In genomic region chr9:131587331-131587730, GRCh38 we compare ENCODE assay signal across 24 cellular contexts. TPM values are rescaled to one million over a fixed set of nuclear protein-coding genes. Genes with fewer than 3 reads are reported as not detected.
DNase-seq lines count a peak whose midpoint lies in the region; ATAC-seq and TF ChIP-seq lines count a peak whose summit lies in the region.
"Had no signal": no experiment of that assay in that cellular context is flagged by ENCODE, and none has a peak within 500 bp of the region (broad histone marks: within the 10 kb centered on the region; RNA-seq: fewer than 3 reads in every experiment).

No MANE protein-coding gene starts in this region.

- intact Hi-C loops in CD8-positive, alpha-beta T cell (cut with DNase I, micrococcal nuclease), result no loop called here
- intact Hi-C loops in natural killer cell (cut with micrococcal nuclease), result no loop called here
- intact Hi-C loops in ascending aorta (cut with DNase I), result no loop called here

- H3K36me3 Mint-ChIP-seq in T-helper 1 cell treated with Interleukin-12 subunit alpha and Interleukin-12 subunit beta and Interleukin-4 antibody, amounts not matched to agents 30 μg/mL and 1 μg/mL, for 36 hours (ENCODE audit: low read depth), result peaks cover 57% of the 10 kb centered on the region
- H3K36me3 Mint-ChIP-seq in CD8-positive, alpha-beta T cell, result peaks cover 48% of the 10 kb centered on the region
- H3K36me3 Mint-ChIP-seq in activated naive CD8-positive, alpha-beta T cell treated with anti-CD3 and anti-CD28 coated beads for 36 hours, result peaks cover 22% of the 10 kb centered on the region
- H3K36me3 Mint-ChIP-seq in natural killer cell, result no peaks in the 10 kb centered on the region

- H3K4me3 Mint-ChIP-seq in T-helper 1 cell treated with Interleukin-12 subunit alpha and Interleukin-12 subunit beta and Interleukin-4 antibody, amounts not matched to agents 30 μg/mL and 1 μg/mL, for 36 hours, result peak overlapping the region; percentile 25
- no peak overlapping the region for H3K4me3 Mint-ChIP-seq in CD8-positive, alpha-beta T cell
- no peak overlapping the region for H3K4me3 Mint-ChIP-seq in activated naive CD8-positive, alpha-beta T cell treated with anti-CD3 and anti-CD28 coated beads for 36 hours
- peak overlapping the region; percentile 10 for H3K4me3 Mint-ChIP-seq in natural killer cell

- no peaks in the 10 kb centered on the region for H3K27me3 ChIP-seq in CD8-positive, alpha-beta T cell (ENCODE audit: insufficient read depth, low read length)
- H3K27me3 ChIP-seq in right atrium auricular region (no peaks in the 10 kb centered on the region), ascending aorta (no peaks in the 10 kb centered on the region)
- H3K27me3 ChIP-seq: colonic mucosa had no signal

- H3K4me1 Mint-ChIP-seq in T-helper 1 cell treated with Interleukin-12 subunit alpha and Interleukin-12 subunit beta and Interleukin-4 antibody, amounts not matched to agents 30 μg/mL and 1 μg/mL, for 36 hours (ENCODE audit: low read depth), result peaks cover 50% of the 10 kb centered on the region
- peaks cover 49% of the 10 kb centered on the region for H3K4me1 Mint-ChIP-seq in CD8-positive, alpha-beta T cell (ENCODE audit: low read depth)
- peaks cover 39% of the 10 kb centered on the region for H3K4me1 Mint-ChIP-seq in activated naive CD8-positive, alpha-beta T cell treated with anti-CD3 and anti-CD28 coated beads for 36 hours
- H3K4me1 Mint-ChIP-seq in natural killer cell, result peaks cover 56 to 76% of the 10 kb centered on the region in 2 donors

- no peak for DNase-seq in T-helper 1 cell
- DNase-seq in CD8-positive, alpha-beta T cell, result no peak
- DNase-seq in activated naive CD8-positive, alpha-beta T cell treated with anti-CD3 and anti-CD28 coated beads for 36 hours, result no peak
- DNase-seq in natural killer cell, result no peak
- DNase-seq in right atrium auricular region (ENCODE audit: low spot score), result no peak
- DNase-seq in ascending aorta (ENCODE audit: low spot score in 2 of 2), result no peak
- DNase-seq in NCI-H510A treated with DMSO at 0.1 percent for 48 hours (lab: John Stamatoyannopoulos, UW), result no peak
- DNase-seq: 8988T; activated gamma-delta T cell; colonic mucosa; foreskin fibroblast; GM23248; hypothalamus; Karpas-422; NCI-H2029; NCI-H446 treated with DMSO at 0.1 percent for 48 hours; stimulated activated CD4-positive, alpha-beta T cell treated with anti-CD3 and anti-CD28 coated beads, Interleukin-4, amount 100 ng/mL, for 1 hour had no signal

- H3K9me3 Mint-ChIP-seq in T-helper 1 cell treated with Interleukin-12 subunit alpha and Interleukin-12 subunit beta and Interleukin-4 antibody, amounts not matched to agents 30 μg/mL and 1 μg/mL, for 36 hours, result no peaks in the 10 kb centered on the region
- no peaks in the 10 kb centered on the region for H3K9me3 Mint-ChIP-seq in CD8-positive, alpha-beta T cell
- H3K9me3 Mint-ChIP-seq in activated naive CD8-positive, alpha-beta T cell treated with anti-CD3 and anti-CD28 coated beads for 36 hours, result no peaks in the 10 kb centered on the region
- no peaks in the 10 kb centered on the region for H3K9me3 Mint-ChIP-seq in natural killer cell

- no peaks in the 10 kb centered on the region for H3K27me3 Mint-ChIP-seq in T-helper 1 cell treated with Interleukin-12 subunit alpha and Interleukin-12 subunit beta and Interleukin-4 antibody, amounts not matched to agents 30 μg/mL and 1 μg/mL, for 36 hours (ENCODE audit: low read depth)
- no peaks in the 10 kb centered on the region for H3K27me3 Mint-ChIP-seq in CD8-positive, alpha-beta T cell (ENCODE audit: low read depth)
- H3K27me3 Mint-ChIP-seq in activated naive CD8-positive, alpha-beta T cell treated with anti-CD3 and anti-CD28 coated beads for 36 hours, result no peaks in the 10 kb centered on the region
- no peaks in the 10 kb centered on the region for H3K27me3 Mint-ChIP-seq in natural killer cell (ENCODE audit: low read depth in 2 of 2)
- H3K27me3 Mint-ChIP-seq: progenitor cell of endocrine pancreas had no signal

- H3K4me1 ChIP-seq in CD8-positive, alpha-beta T cell (ENCODE audit: insufficient read depth, low read length), result peaks cover 49% of the 10 kb centered on the region
- H3K4me1 ChIP-seq in right atrium auricular region, result peaks cover 0 to 23% of the 10 kb centered on the region in 2 donors
- H3K4me1 ChIP-seq in ascending aorta, result no peaks in the 10 kb centered on the region
- H3K4me1 ChIP-seq: colonic mucosa had no signal

- no peak overlapping the region for H3K4me3 ChIP-seq in CD8-positive, alpha-beta T cell (ENCODE audit: low read depth, low read length)
- no peak overlapping the region for H3K4me3 ChIP-seq in right atrium auricular region
- no peak overlapping the region for H3K4me3 ChIP-seq in ascending aorta
- H3K4me3 ChIP-seq: colonic mucosa, GM23248, lung, skin epidermis had no signal

- peak overlapping the region; percentile 92 for H3K27ac Mint-ChIP-seq in T-helper 1 cell treated with Interleukin-12 subunit alpha and Interleukin-12 subunit beta and Interleukin-4 antibody, amounts not matched to agents 30 μg/mL and 1 μg/mL, for 36 hours
- peak overlapping the region; percentile 70 for H3K27ac Mint-ChIP-seq in CD8-positive, alpha-beta T cell
- H3K27ac Mint-ChIP-seq in activated naive CD8-positive, alpha-beta T cell treated with anti-CD3 and anti-CD28 coated beads for 36 hours, result peak overlapping the region; percentile 44
- H3K27ac Mint-ChIP-seq in natural killer cell, result peak overlapping the region; percentile 90
- H3K27ac Mint-ChIP-seq: progenitor cell of endocrine pancreas had no signal

- H3K9me3 ChIP-seq in CD8-positive, alpha-beta T cell (ENCODE audit: low read length), result no peaks in the 10 kb centered on the region
- H3K9me3 ChIP-seq in right atrium auricular region (no peaks in the 10 kb centered on the region), ascending aorta (no peaks in the 10 kb centered on the region)
- H3K9me3 ChIP-seq: colonic mucosa had no signal

- no peak for ATAC-seq in CD8-positive, alpha-beta T cell
- no peak for ATAC-seq in natural killer cell

- no peaks in the 10 kb centered on the region for H3K36me3 ChIP-seq in CD8-positive, alpha-beta T cell (ENCODE audit: insufficient read depth, low read length)
- H3K36me3 ChIP-seq in right atrium auricular region (peaks cover 44% of the 10 kb centered on the region), ascending aorta (peaks cover 67 to 82% of the 10 kb centered on the region in 2 donors)

- TF ChIP-seq CTCF in CD8-positive, alpha-beta T cell (IDR thresholded peaks at IDR 0.05), result no peak
- TF ChIP-seq CTCF in natural killer cell (IDR thresholded peaks at IDR 0.05) (no peak), right atrium auricular region (IDR thresholded peaks at IDR 0.05) (no peak), ascending aorta (IDR thresholded peaks at IDR 0.05) (no peak)

- H3K27ac ChIP-seq in CD8-positive, alpha-beta T cell (ENCODE audit: low read depth, low read length), result no peak overlapping the region
- peak overlapping the region in 1 of 2 donors; percentile 67 for H3K27ac ChIP-seq in right atrium auricular region
- no peak overlapping the region for H3K27ac ChIP-seq in ascending aorta
- H3K27ac ChIP-seq: colonic mucosa, GM23248, skin epidermis had no signal

- POLR2A ChIA-PET in CD8-positive, alpha-beta T cell (lab: Charles Lee), result no interaction called here

- CTCF ChIA-PET in CD8-positive, alpha-beta T cell (lab: Charles Lee), result interaction anchor here (8.5 kb wide), 1 partner anchor 155 kb away, joined by 151 read pairs; the partner anchor contains the start of gene RAPGEF1

RNA-seq across cellular contexts. Expression of gene PRRT1B, which starts 42.0 kb away (rescaled TPM):
- not detected for total RNA-seq in CD8-positive, alpha-beta T cell
- not detected for total RNA-seq in activated naive CD8-positive, alpha-beta T cell treated with anti-CD3 and anti-CD28 coated beads for 36 hours
- not detected for total RNA-seq in natural killer cell
- not detected for total RNA-seq in right atrium auricular region
- total RNA-seq in ascending aorta, result not detected
- total RNA-seq: activated CD8-positive, alpha-beta memory T cell treated with anti-CD3 and anti-CD28 coated beads for 36 hours; GM23248; subcutaneous adipose tissue; urinary bladder had no signal

RNA-seq across cellular contexts. Expression of gene UCK1, which starts 56.3 kb away (rescaled TPM):
- 10 to 100 TPM; 22.6 to 24.7 TPM for total RNA-seq in CD8-positive, alpha-beta T cell
- 10 to 100 TPM; 22.1 to 23.0 TPM for total RNA-seq in activated naive CD8-positive, alpha-beta T cell treated with anti-CD3 and anti-CD28 coated beads for 36 hours
- 10 to 100 TPM; 29.9 to 35.2 (median 30.2) TPM for total RNA-seq in natural killer cell
- 10 to 100 TPM; 21.2 to 37.8 TPM for total RNA-seq in right atrium auricular region
- 39.8 TPM for total RNA-seq in ascending aorta

Comparison
In these comparisons a context has a peak if more than half of its experiments do, and no peak if none do; other contexts are left out.
1. H3K4me3 Mint-ChIP-seq: peak in T-helper 1 cell treated with Interleukin-12 subunit alpha and Interleukin-12 subunit beta and Interleukin-4 antibody, amounts not matched to agents 30 μg/mL and 1 μg/mL, for 36 hours (single experiment) and natural killer cell (single experiment); none in CD8-positive, alpha-beta T cell (single experiment) and activated naive CD8-positive, alpha-beta T cell treated with anti-CD3 and anti-CD28 coated beads for 36 hours (single experiment).
2. Peak in every context shown above with its lines, with median percentiles within 50 percentile points of each other: H3K27ac Mint-ChIP-seq.